8 cellular contexts compared by ENCODE assay signal in the genomic region with DNA sequence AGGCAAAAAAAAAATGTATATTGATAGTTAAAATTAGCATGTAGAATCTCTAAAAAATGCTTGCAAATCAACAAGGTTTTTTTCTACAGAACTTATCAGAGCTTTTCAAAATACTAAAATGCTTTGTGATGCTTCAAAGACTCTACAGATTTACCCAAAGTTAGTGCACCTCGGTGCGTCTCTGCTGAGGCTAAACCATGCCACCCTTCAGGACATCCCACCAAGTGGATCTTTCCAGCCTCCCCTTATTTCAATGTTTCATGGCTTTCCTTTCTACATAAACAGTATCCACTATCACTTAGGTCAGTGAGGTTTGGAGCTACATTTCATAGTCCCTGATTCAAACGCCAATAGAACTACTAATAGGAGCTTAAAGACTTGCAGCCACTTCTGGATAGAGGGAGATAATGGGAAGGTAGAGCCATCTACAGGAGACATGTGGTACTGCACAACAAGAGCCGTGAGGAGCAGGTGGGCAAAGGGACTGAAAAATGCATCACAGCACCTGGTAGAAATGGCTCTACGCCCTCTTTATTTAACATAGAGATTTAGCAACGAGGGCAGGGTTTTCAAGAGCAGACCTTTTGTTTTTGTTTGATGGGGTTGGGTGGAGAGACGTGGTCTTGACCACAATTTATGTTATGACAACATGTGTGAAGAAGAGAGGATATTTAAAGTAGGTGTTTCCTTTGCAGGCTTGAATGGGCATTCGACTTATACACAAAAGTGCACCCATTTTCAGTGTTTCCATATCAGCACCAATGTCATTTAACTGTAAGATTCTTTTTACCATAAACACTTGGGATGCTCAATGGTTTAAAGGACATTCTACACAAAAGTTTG. TPM values are rescaled to one million over a fixed set of nuclear protein-coding genes. Genes with fewer than 3 reads are reported as not detected.
A peak's percentile ranks its signal among the peaks of the same experiment; 100 is the strongest.
DNase-seq lines count a peak whose midpoint lies in the region; ATAC-seq and TF ChIP-seq lines count a peak whose summit lies in the region.

No MANE protein-coding gene starts in this region.

- peak; percentile 9 to 51 (median 17) for DNase-seq in stimulated activated CD4-positive, alpha-beta T cell treated with anti-CD3 and anti-CD28 coated beads, Interleukin-12 subunit alpha, Interleukin-12 subunit beta, amount 100 ng/mL, for 48 hours (ENCODE audit: low read depth in 2 of 3, low spot score in 1 of 3)
- DNase-seq in stimulated activated CD4-positive, alpha-beta T cell treated with anti-CD3 and anti-CD28 coated beads, Interleukin-4, amount 100 ng/mL, for 1 hour, result no peak
- DNase-seq in NCI-H2029 treated with DMSO at 0.1 percent for 48 hours (lab: John Stamatoyannopoulos, UW), result peak; percentile 28
- DNase-seq in fibroblast of mammary gland (ENCODE audit: low read depth), result peak; percentile 56

- no peak overlapping the region for H2AFZ ChIP-seq in neural cell (ENCODE audit: low read depth, low read length)

- TF ChIP-seq CTCF in WI38 (IDR thresholded peaks at IDR 0.05; ENCODE audit: low read depth, low read length), result peak; percentile 96
- TF ChIP-seq CTCF in fibroblast of mammary gland (conservative IDR thresholded peaks at IDR 0.05; ENCODE audit: control insufficient read depth, insufficient read depth, low read depth, low read length), result peak; percentile 96
- TF ChIP-seq CTCF in neural cell (IDR thresholded peaks at IDR 0.05; ENCODE audit: poor library complexity, severe bottlenecking), result peak; percentile 95

- H3K9me3 ChIP-seq in neural cell (ENCODE audit: low read length), result no peaks in the 10 kb centered on the region

- no peak overlapping the region for H3K27ac ChIP-seq in neural cell (ENCODE audit: low read length)

- H3K79me2 ChIP-seq in neural cell (replicated peaks; ENCODE audit: insufficient read depth, low read length), result no peaks in the 10 kb centered on the region

- TF ChIP-seq RAD21 in neural cell (conservative IDR thresholded peaks at IDR 0.05), result peak; percentile 93

- no peaks in the 10 kb centered on the region for H4K20me1 ChIP-seq in neural cell (ENCODE audit: insufficient read depth)

- no peaks in the 10 kb centered on the region for H3F3A ChIP-seq in neural cell (ENCODE audit: insufficient read depth, low read length, poor library complexity, severe bottlenecking)

- no peak overlapping the region for H3K4me2 ChIP-seq in neural cell (ENCODE audit: low read length)

- H3K27me3 ChIP-seq in neural cell (ENCODE audit: insufficient read depth, low read depth, low read length), result no peaks in the 10 kb centered on the region

- ATAC-seq in HG02678 (IDR thresholded peaks at IDR 0.05; ENCODE audit: unreplicated experiment) (peak; percentile 80), HG03196 (IDR thresholded peaks at IDR 0.05; ENCODE audit: unreplicated experiment) (no peak)

- H3K36me3 ChIP-seq in neural cell (ENCODE audit: insufficient read depth, low read length), result no peaks in the 10 kb centered on the region

- no peak overlapping the region for H3K4me3 ChIP-seq in WI38 (ENCODE audit: low read depth, low read length)
- no peak overlapping the region for H3K4me3 ChIP-seq in fibroblast of mammary gland (ENCODE audit: control insufficient read depth, low read depth, low read length)
- no peak overlapping the region for H3K4me3 ChIP-seq in neural cell (ENCODE audit: low read length)

- H3K9ac ChIP-seq in neural cell (ENCODE audit: low read length), result no peak overlapping the region

- no peaks in the 10 kb centered on the region for H3K9me2 ChIP-seq in neural cell (ENCODE audit: insufficient read depth, low read length)

- no peak for TF ChIP-seq EP300 in neural cell (conservative IDR thresholded peaks at IDR 0.05; ENCODE audit: poor library complexity, severe bottlenecking)

TF ChIP-seq in neural cell, 6 proteins besides CTCF, POLR2A, EP300 and RAD21:
- TF ChIP-seq SMC3 (conservative IDR thresholded peaks at IDR 0.05; ENCODE audit: poor library complexity) (peak; percentile 90), POLR2AphosphoS5 (IDR thresholded peaks at IDR 0.05) (no peak)

RNA-seq across cellular contexts. Expression of a gene that starts 56.1 kb away (rescaled TPM):
- polyA plus RNA-seq in neural cell, result not detected in 2 replicates
- polyA minus RNA-seq in neural cell, result not detected in 2 replicates
